In the genomic region with DNA sequence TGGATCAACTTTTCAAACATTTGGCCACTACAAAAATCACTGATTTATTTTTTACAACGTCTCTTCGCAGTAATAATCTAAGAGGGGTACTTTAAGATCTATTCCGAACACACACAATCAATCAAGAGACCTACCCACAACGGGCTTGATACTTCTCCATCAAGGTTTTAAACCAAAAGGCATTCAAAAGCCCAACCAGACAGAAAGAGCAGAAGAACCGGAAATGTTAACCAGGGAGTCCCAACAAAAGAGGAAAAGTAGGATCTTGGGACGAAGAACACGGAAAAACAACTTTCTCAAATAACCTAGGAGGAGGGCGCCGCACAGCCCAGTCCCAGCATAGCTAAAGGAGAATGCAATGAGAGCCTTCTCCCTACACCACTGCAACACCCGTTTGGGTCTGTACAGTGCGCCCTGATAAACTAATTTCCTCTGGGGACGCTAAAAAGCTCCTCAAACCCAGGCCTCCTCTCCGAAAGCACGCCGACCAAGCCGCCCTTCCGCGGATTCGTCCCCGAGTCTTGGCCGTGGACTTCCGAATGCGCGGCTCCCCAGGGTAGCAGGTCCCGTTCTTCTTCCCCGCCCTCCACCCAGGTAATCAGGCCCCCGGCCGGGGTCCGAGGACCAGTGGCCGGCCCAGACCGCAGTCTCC, we compare ENCODE assay signal across 2 cellular contexts.
TF ChIP-seq lines count a peak whose summit lies in the region.

No MANE protein-coding gene starts in this region.

TF ChIP-seq in HCT116, 20 proteins besides CTCF, POLR2A, EP300 and RAD21 (continued from another document):
- no peak for TF ChIP-seq TCF7L2 (IDR thresholded peaks at IDR 0.05; ENCODE audit: borderline replicate concordance, extremely low read depth, insufficient read depth, insufficient read length)

TF ChIP-seq in liver, 16 proteins besides CTCF, POLR2A, EP300 and RAD21 (continued from another document):
- TF ChIP-seq RXRA (IDR thresholded peaks at IDR 0.05) = no peak
TF ChIP-seq in liver: peak in this region for 0.
